Comparison of ENCODE assay signal across 1 cellular context in genomic region chr10:3119796-3120459, GRCh38.
TF ChIP-seq lines count a peak whose summit lies in the region.

No MANE protein-coding gene starts in this region.

TF ChIP-seq in WTC11, 78 proteins besides CTCF, POLR2A, EP300 and RAD21 (continued from another document):
- no peak for TF ChIP-seq ERG (CRISPR knock-in tag; IDR thresholded peaks at IDR 0.05)
- TF ChIP-seq FOXK1 (CRISPR knock-in tag; IDR thresholded peaks at IDR 0.05): no peak
- TF ChIP-seq ZNF232 (CRISPR knock-in tag; IDR thresholded peaks at IDR 0.05): no peak
